In the genomic region with DNA sequence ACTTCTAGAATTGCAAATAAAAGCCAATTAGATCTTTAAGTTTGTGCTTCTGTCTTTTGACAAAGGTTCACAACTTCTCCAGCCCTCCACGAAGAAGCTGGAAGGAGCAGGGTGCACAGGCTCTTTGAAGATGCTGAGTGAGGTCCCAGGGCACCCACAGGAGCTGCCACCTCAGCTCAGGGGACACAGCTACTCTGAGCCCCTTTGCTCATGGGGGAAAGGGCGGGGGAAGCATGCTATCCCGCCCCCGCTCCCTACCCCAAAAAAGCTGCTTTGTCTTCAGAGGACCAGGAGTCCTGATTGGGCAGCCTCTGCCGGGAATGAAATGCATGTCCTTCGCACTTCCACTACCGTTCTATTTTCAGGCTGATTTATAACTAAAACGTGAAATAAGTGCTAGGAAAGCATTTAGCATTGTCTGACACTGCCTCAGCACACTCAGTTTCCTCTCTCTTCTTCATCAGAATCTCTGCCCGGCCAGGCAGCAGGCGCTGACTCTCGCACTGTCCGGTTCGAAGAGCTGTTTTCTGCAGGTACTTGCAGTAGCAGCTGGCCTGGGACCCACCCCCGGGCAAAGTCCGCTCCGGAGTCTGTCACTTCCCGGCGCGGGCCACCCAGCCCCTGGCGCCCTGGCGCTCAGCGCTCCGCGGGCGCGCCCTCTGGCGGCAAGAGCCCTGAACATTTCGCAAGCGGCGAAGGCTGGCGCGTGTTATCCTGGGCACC, we compare ENCODE assay signal across 8 cellular contexts. TPM values are rescaled to one million over a fixed set of nuclear protein-coding genes. Genes with fewer than 3 reads are reported as not detected.
DNase-seq lines count a peak whose midpoint lies in the region; ATAC-seq, FAIRE-seq and TF ChIP-seq lines count a peak whose summit lies in the region.

No MANE protein-coding gene starts in this region.

- TF ChIP-seq CTCF in gastroesophageal sphincter (IDR thresholded peaks at IDR 0.05) (peak; percentile 89 to 97 (median 91)), suprapubic skin (IDR thresholded peaks at IDR 0.05) (peak; percentile 73 to 88)

- peak overlapping the region; percentile 22; the same call in 1 of the 2 replicates for H3K9ac ChIP-seq in ES-I3 (ENCODE audit: low read depth, low read length)

- H3K27ac ChIP-seq in SJSA1 (no peak overlapping the region), gastroesophageal sphincter (peak overlapping the region in 1 of 4 donors; percentile 25), suprapubic skin (no peak overlapping the region)

- H3K4me3 ChIP-seq in SJSA1 (peak overlapping the region; percentile 11; the same call in 1 of the 2 replicates), gastroesophageal sphincter (peak overlapping the region; percentile 17 to 43), suprapubic skin (peak overlapping the region; percentile 36)

- H3K4me1 ChIP-seq in ES-I3 (ENCODE audit: insufficient read depth, low read length) (no peaks in the 10 kb centered on the region), SJSA1 (replicated peaks) (peaks cover 12% of the 10 kb centered on the region), gastroesophageal sphincter (peaks cover 0 to 14% (median 0%) of the 10 kb centered on the region in 3 donors), suprapubic skin (peaks cover 17% of the 10 kb centered on the region)

- no peak for FAIRE-seq in H54 (lab: Jason Lieb, UNC)

- no peak for TF ChIP-seq EP300 in gastroesophageal sphincter (IDR thresholded peaks at IDR 0.05)
- no peak for TF ChIP-seq EP300 in suprapubic skin (IDR thresholded peaks at IDR 0.05)

- H3K9me3 ChIP-seq in ES-I3 (ENCODE audit: control insufficient read depth, insufficient read depth, low read length) (no peaks in the 10 kb centered on the region), SJSA1 (replicated peaks) (no peaks in the 10 kb centered on the region), gastroesophageal sphincter (no peaks in the 10 kb centered on the region), suprapubic skin (no peaks in the 10 kb centered on the region)

- no peaks in the 10 kb centered on the region for H3K27me3 ChIP-seq in SJSA1 (replicated peaks)
- peaks cover 4% of the 10 kb centered on the region for H3K27me3 ChIP-seq in gastroesophageal sphincter
- peaks cover 3% of the 10 kb centered on the region for H3K27me3 ChIP-seq in suprapubic skin

- peak; percentile 72 for DNase-seq in H54 (ENCODE audit: insufficient read length, low spot score)
- peak; percentile 96 for DNase-seq in LoVo (ENCODE audit: low spot score)
- DNase-seq in SJSA1 (ENCODE audit: low read depth in 1 of 2, low spot score in 2 of 2) = peak; percentile 59 to 81
- peak; percentile 62 to 76 (median 65) for DNase-seq in activated naive CD4-positive, alpha-beta T cell (lab: John Stamatoyannopoulos, UW)
- DNase-seq in occipital lobe (lab: John Stamatoyannopoulos, UW) = peak; percentile 53
- peak; percentile 85 to 89 for DNase-seq in suprapubic skin (ENCODE audit: low spot score in 2 of 2)

- WGBS in gastroesophageal sphincter (ENCODE audit: low coverage in 1 of 2), 2 donors = 14 to 16% methylated on average over 5 to 14 of the region's 32 CpGs
- 17% methylated on average over 18 of the region's 32 CpGs for WGBS in suprapubic skin

- ATAC-seq in gastroesophageal sphincter = peak; percentile 95

- H3K36me3 ChIP-seq in ES-I3 (ENCODE audit: insufficient read depth, low read length) (no peaks in the 10 kb centered on the region), SJSA1 (no peaks in the 10 kb centered on the region), gastroesophageal sphincter (no peaks in the 10 kb centered on the region), suprapubic skin (no peaks in the 10 kb centered on the region)

- TF ChIP-seq POLR2A in H54 (IDR thresholded peaks at IDR 0.05; ENCODE audit: low read depth, low read length) (no peak), gastroesophageal sphincter (IDR thresholded peaks at IDR 0.05) (no peak), suprapubic skin (IDR thresholded peaks at IDR 0.05) (no peak)

RNA-seq across cellular contexts. Expression of gene KLHL25, which starts 45.5 kb away (rescaled TPM):
- 4.0 and 4.3 TPM in 2 replicates for total RNA-seq in SJSA1 (2014; rRNA removed; shearing (Covaris generic))
- total RNA-seq in gastroesophageal sphincter (10 to 100 TPM in 3 of 4 donors, 1 to 10 TPM in 1; 8.8 to 21.3 (median 11.8) TPM), occipital lobe (32.3 TPM), suprapubic skin (10 to 100 TPM; 14.4 to 24.8 (median 18.5) TPM)
